12 cellular contexts compared by ENCODE assay signal in genomic region chr10:79105818-79106217, GRCh38.
"Had no signal": no experiment of that assay in that cellular context is flagged by ENCODE, and none has a peak within 500 bp of the region (broad histone marks: within the 10 kb centered on the region; RNA-seq: fewer than 3 reads in every experiment).

No MANE protein-coding gene starts in this region.

- ATAC-seq: activated T-cell treated with anti-CD3 and anti-CD28 coated beads, Interleukin-2, amount 50 U/mL, for 4 hours; esophagus mucosa had no signal

- H3K27me3 ChIP-seq: brain microvascular endothelial cell, dorsolateral prefrontal cortex had no signal

- H3K4me3 ChIP-seq: dorsolateral prefrontal cortex had no signal

- DNase-seq: activated CD4-positive, alpha-beta memory T cell treated with anti-CD3 and anti-CD28 coated beads for 36 hours; activated CD4-positive, CD25-positive, alpha-beta regulatory T cell treated with anti-CD3 and anti-CD28 coated beads, Interleukin-2, amount 50 U/mL, for 72 hours; activated effector memory CD4-positive, alpha-beta T cell treated with anti-CD3 and anti-CD28 coated beads, Interleukin-2, amount 50 U/mL, for 16 hours; activated T-cell treated with anti-CD3 and anti-CD28 coated beads, Interleukin-2, amount 50 U/mL, for 4 hours; amygdala; brain microvascular endothelial cell; dorsolateral prefrontal cortex; mesendoderm; occipital lobe; stimulated activated CD4-positive, alpha-beta T cell treated with anti-CD3 and anti-CD28 coated beads, Interleukin-4, amount 100 ng/mL, for 1 hour; stimulated activated CD8-positive, alpha-beta memory T cell treated with anti-CD3 and anti-CD28 coated beads, Interleukin-4, amount 100 ng/mL, for 48 hours had no signal

- H3K27ac ChIP-seq: brain microvascular endothelial cell had no signal
